ENCODE assay signal across 8 cellular contexts in genomic region chrX:71541546-71542022, GRCh38. TPM values are rescaled to one million over a fixed set of nuclear protein-coding genes. Genes with fewer than 3 reads are reported as not detected.
DNase-seq lines count a peak whose midpoint lies in the region; ATAC-seq lines count a peak whose summit lies in the region.

No MANE protein-coding gene starts in this region.

- H3K27ac Mint-ChIP-seq in activated T-cell treated with anti-CD3 and anti-CD28 coated beads, Interleukin-2, amount 50 U/mL, for 24 hours: peak overlapping the region; percentile 93
- H3K27ac Mint-ChIP-seq in activated naive CD4-positive, alpha-beta T cell treated with anti-CD3 and anti-CD28 coated beads, Interleukin-2, amount 50 U/mL, for 72 hours: peak overlapping the region; percentile 94 to 98
- peak overlapping the region; percentile 0 to 91 (median 46) for H3K27ac Mint-ChIP-seq in naive thymus-derived CD4-positive, alpha-beta T cell

- H2BK120ac ChIP-seq in neuronal stem cell (ENCODE audit: low read depth, low read length): no peak overlapping the region

- H3K36me3 Mint-ChIP-seq in activated T-cell treated with anti-CD3 and anti-CD28 coated beads, Interleukin-2, amount 50 U/mL, for 24 hours (ENCODE audit: low read depth): peaks cover 90% of the 10 kb centered on the region
- H3K36me3 Mint-ChIP-seq in activated naive CD4-positive, alpha-beta T cell treated with anti-CD3 and anti-CD28 coated beads, Interleukin-2, amount 50 U/mL, for 72 hours: peaks cover 4 to 39% of the 10 kb centered on the region in 2 donors
- peaks cover 0 to 27% (median 13%) of the 10 kb centered on the region in 5 donors for H3K36me3 Mint-ChIP-seq in naive thymus-derived CD4-positive, alpha-beta T cell

- intact Hi-C loops in naive thymus-derived CD4-positive, alpha-beta T cell (cut with micrococcal nuclease): loop anchor here (1.0 kb wide), 1 partner anchor 9 kb away; no protein-coding TSS in a partner anchor

- no peak overlapping the region for H2BK15ac ChIP-seq in neuronal stem cell (ENCODE audit: low read length)

- peak overlapping the region; percentile 89 for H3K4me3 Mint-ChIP-seq in activated T-cell treated with anti-CD3 and anti-CD28 coated beads, Interleukin-2, amount 50 U/mL, for 24 hours
- H3K4me3 Mint-ChIP-seq in naive thymus-derived CD4-positive, alpha-beta T cell: peak overlapping the region; percentile 29 to 98 (median 78)

- H3K9me3 Mint-ChIP-seq in activated T-cell treated with anti-CD3 and anti-CD28 coated beads, Interleukin-2, amount 50 U/mL, for 24 hours: no peaks in the 10 kb centered on the region
- no peaks in the 10 kb centered on the region for H3K9me3 Mint-ChIP-seq in activated naive CD4-positive, alpha-beta T cell treated with anti-CD3 and anti-CD28 coated beads, Interleukin-2, amount 50 U/mL, for 72 hours
- H3K9me3 Mint-ChIP-seq in naive thymus-derived CD4-positive, alpha-beta T cell: no peaks in the 10 kb centered on the region

- H2BK12ac ChIP-seq in neuronal stem cell (ENCODE audit: low read length): no peak overlapping the region

- no peak overlapping the region for H3K4ac ChIP-seq in neuronal stem cell (ENCODE audit: low read length)

- H3K14ac ChIP-seq in neuronal stem cell (ENCODE audit: low read length): no peak overlapping the region

- no peak overlapping the region for H2AFZ ChIP-seq in neuronal stem cell (ENCODE audit: low read length)

- H3K36me3 ChIP-seq in naive thymus-derived CD4-positive, alpha-beta T cell (ENCODE audit: control insufficient read depth in 2 of 3, insufficient read depth in 3 of 3, low read length in 3 of 3): peaks cover 7 to 30% (median 9%) of the 10 kb centered on the region in 3 experiments
- peaks cover 5 to 75% of the 10 kb centered on the region in 2 donors for H3K36me3 ChIP-seq in neuronal stem cell (replicated peaks in 1 of 2; ENCODE audit: control insufficient read depth in 2 of 2, insufficient read depth in 2 of 2, low read length in 2 of 2)

- H2BK5ac ChIP-seq in neuronal stem cell (ENCODE audit: low read length): no peak overlapping the region

- no peak overlapping the region for H3K4me2 ChIP-seq in neuronal stem cell (ENCODE audit: insufficient read depth, low read length, poor library complexity, severe bottlenecking)

- POLR2A ChIA-PET in naive thymus-derived CD4-positive, alpha-beta T cell (lab: Charles Lee): interaction anchor here (1.7 to 5.7 kb wide), 2 partner anchors 8 to 27 kb away, joined by 5 to 49 read pairs; partner anchors contain the start of gene OGT

- H3K9ac ChIP-seq in neuronal stem cell (ENCODE audit: low read depth, low read length, poor library complexity): no peak overlapping the region

- H3K27ac ChIP-seq in naive thymus-derived CD4-positive, alpha-beta T cell (ENCODE audit: low read depth, low read length): peak overlapping the region; percentile 46
- H3K27ac ChIP-seq in neuronal stem cell (replicated peaks; ENCODE audit: low read length): no peak overlapping the region

- H2AK5ac ChIP-seq in neuronal stem cell (ENCODE audit: low read depth, low read length): no peak overlapping the region

- H3K4me1 Mint-ChIP-seq in activated T-cell treated with anti-CD3 and anti-CD28 coated beads, Interleukin-2, amount 50 U/mL, for 24 hours (ENCODE audit: low read depth): peaks cover 61% of the 10 kb centered on the region
- H3K4me1 Mint-ChIP-seq in naive thymus-derived CD4-positive, alpha-beta T cell: peaks cover 31 to 83% (median 71%) of the 10 kb centered on the region in 7 donors

- CTCF ChIA-PET in naive thymus-derived CD4-positive, alpha-beta T cell (lab: Charles Lee): interaction anchor here (1.0 kb wide), 1 partner anchor 9 kb away, joined by 3 read pairs; no protein-coding TSS in a partner anchor

- ATAC-seq in HG03354 (IDR thresholded peaks at IDR 0.05; ENCODE audit: poor library complexity, severe bottlenecking, unreplicated experiment) (peak; percentile 37), HG03025 (IDR thresholded peaks at IDR 0.05; ENCODE audit: low FRiP score, unreplicated experiment) (no peak)
- peak; percentile 65 to 67 for ATAC-seq in activated naive CD4-positive, alpha-beta T cell treated with anti-CD3 and anti-CD28 coated beads, Interleukin-2, amount 50 U/mL, for 72 hours
- peak; percentile 6 for ATAC-seq in naive thymus-derived CD4-positive, alpha-beta T cell

- no peaks in the 10 kb centered on the region for H3K9me3 ChIP-seq in naive thymus-derived CD4-positive, alpha-beta T cell (ENCODE audit: control insufficient read depth in 2 of 3, low read length in 3 of 3)
- no peaks in the 10 kb centered on the region for H3K9me3 ChIP-seq in neuronal stem cell (replicated peaks in 1 of 2; ENCODE audit: control insufficient read depth in 2 of 2, insufficient read depth in 1 of 2, low read depth in 1 of 2, low read length in 2 of 2)

- peaks cover 37% of the 10 kb centered on the region for H3K27me3 Mint-ChIP-seq in activated T-cell treated with anti-CD3 and anti-CD28 coated beads, Interleukin-2, amount 50 U/mL, for 24 hours
- H3K27me3 Mint-ChIP-seq in naive thymus-derived CD4-positive, alpha-beta T cell: no peaks in the 10 kb centered on the region

- H3K23ac ChIP-seq in neuronal stem cell (ENCODE audit: low read depth, low read length, poor library complexity): no peak overlapping the region

- no peak overlapping the region for H4K91ac ChIP-seq in neuronal stem cell (ENCODE audit: low read depth, low read length, poor library complexity)

- no peak overlapping the region for H3K18ac ChIP-seq in neuronal stem cell (ENCODE audit: low read length)

- H3K79me1 ChIP-seq in neuronal stem cell (ENCODE audit: low read depth, low read length): peaks cover 1% of the 10 kb centered on the region

- peaks cover 27 to 28% of the 10 kb centered on the region in 2 donors for H3K4me1 ChIP-seq in naive thymus-derived CD4-positive, alpha-beta T cell (ENCODE audit: control insufficient read depth in 2 of 2, insufficient read depth in 2 of 2, low read length in 2 of 2)
- H3K4me1 ChIP-seq in neuronal stem cell (ENCODE audit: control insufficient read depth in 2 of 2, insufficient read depth in 1 of 2, low read depth in 1 of 2, low read length in 2 of 2): no peaks in the 10 kb centered on the region

- DNase-seq in activated T-cell treated with anti-CD3 and anti-CD28 coated beads, Interleukin-2, amount 50 U/mL, for 24 hours: no peak
- DNase-seq in activated T-cell treated with anti-CD3 and anti-CD28 coated beads, Interleukin-2, amount 50 U/mL, for 48 hours: no peak
- DNase-seq in activated naive CD4-positive, alpha-beta T cell treated with anti-CD3 and anti-CD28 coated beads, Interleukin-2, amount 50 U/mL, for 72 hours (ENCODE audit: low spot score in 2 of 2): no peak
- DNase-seq in naive thymus-derived CD4-positive, alpha-beta T cell: no peak
- no peak for DNase-seq in putamen (ENCODE audit: low spot score)
- no peak for DNase-seq in neuronal stem cell (ENCODE audit: low spot score)

- no peaks in the 10 kb centered on the region for H3K27me3 ChIP-seq in naive thymus-derived CD4-positive, alpha-beta T cell (ENCODE audit: control insufficient read depth in 2 of 2, insufficient read depth in 2 of 2, low read length in 2 of 2)
- H3K27me3 ChIP-seq in neuronal stem cell (ENCODE audit: control insufficient read depth in 3 of 3, insufficient read depth in 3 of 3, low read depth in 1 of 3, low read length in 3 of 3): no peaks in the 10 kb centered on the region

- peak overlapping the region; percentile 38 for H3K4me3 ChIP-seq in naive thymus-derived CD4-positive, alpha-beta T cell (ENCODE audit: low read length)
- no peak overlapping the region for H3K4me3 ChIP-seq in neuronal stem cell (ENCODE audit: low read length in 2 of 2)

- WGBS in neuronal stem cell (ENCODE audit: extremely low coverage in 2 of 2, insufficient read length in 2 of 2, insufficient replicate concordance in 1 of 2), 2 donors: no CpG with 5 or more reads among the region's 4 CpGs

- H4K8ac ChIP-seq in neuronal stem cell (ENCODE audit: low read depth, low read length): no peak overlapping the region

RNA-seq across cellular contexts. Expression of gene OGT, which starts 8.7 kb away (rescaled TPM):
- total RNA-seq in activated naive CD4-positive, alpha-beta T cell treated with anti-CD3 and anti-CD28 coated beads, Interleukin-2, amount 50 U/mL, for 72 hours: 100 to 1,000 TPM; 362 to 427 TPM
- 100 to 1,000 TPM; 313 to 520 (median 424) TPM for total RNA-seq in naive thymus-derived CD4-positive, alpha-beta T cell
- polyA plus RNA-seq in naive thymus-derived CD4-positive, alpha-beta T cell: 10 to 100 TPM; 30.5 to 40.4 TPM
- 80.0 TPM for polyA plus RNA-seq in neuronal stem cell (2013, experiment 1 of 2)
- 80.3 TPM for polyA plus RNA-seq in neuronal stem cell (2013, experiment 2 of 2)

RNA-seq across cellular contexts. Expression of gene GCNA, which starts 36.7 kb away (rescaled TPM):
- total RNA-seq in activated naive CD4-positive, alpha-beta T cell treated with anti-CD3 and anti-CD28 coated beads, Interleukin-2, amount 50 U/mL, for 72 hours: 1 to 10 TPM; 4.1 to 6.0 TPM
- total RNA-seq in naive thymus-derived CD4-positive, alpha-beta T cell: 10 to 100 TPM in 2 of 5 experiments, 1 to 10 TPM in 3; 2.5 to 14.7 (median 6.4) TPM
- under 1 TPM; 0.08 to 0.84 TPM for polyA plus RNA-seq in naive thymus-derived CD4-positive, alpha-beta T cell
- polyA plus RNA-seq in neuronal stem cell (2013, experiment 1 of 2): 0.31 TPM
- polyA plus RNA-seq in neuronal stem cell (2013, experiment 2 of 2): 0.22 TPM

Comparison
In these comparisons a context has a peak if more than half of its experiments do, and no peak if none do; other contexts are left out.
1. H3K27ac Mint-ChIP-seq: peak in every context shown above with its lines; median percentile 96 in activated naive CD4-positive, alpha-beta T cell treated with anti-CD3 and anti-CD28 coated beads, Interleukin-2, amount 50 U/mL, for 72 hours; 93 in activated T-cell treated with anti-CD3 and anti-CD28 coated beads, Interleukin-2, amount 50 U/mL, for 24 hours; 46 in naive thymus-derived CD4-positive, alpha-beta T cell.